ENCODE assay signal across 10 cellular contexts in the genomic region with DNA sequence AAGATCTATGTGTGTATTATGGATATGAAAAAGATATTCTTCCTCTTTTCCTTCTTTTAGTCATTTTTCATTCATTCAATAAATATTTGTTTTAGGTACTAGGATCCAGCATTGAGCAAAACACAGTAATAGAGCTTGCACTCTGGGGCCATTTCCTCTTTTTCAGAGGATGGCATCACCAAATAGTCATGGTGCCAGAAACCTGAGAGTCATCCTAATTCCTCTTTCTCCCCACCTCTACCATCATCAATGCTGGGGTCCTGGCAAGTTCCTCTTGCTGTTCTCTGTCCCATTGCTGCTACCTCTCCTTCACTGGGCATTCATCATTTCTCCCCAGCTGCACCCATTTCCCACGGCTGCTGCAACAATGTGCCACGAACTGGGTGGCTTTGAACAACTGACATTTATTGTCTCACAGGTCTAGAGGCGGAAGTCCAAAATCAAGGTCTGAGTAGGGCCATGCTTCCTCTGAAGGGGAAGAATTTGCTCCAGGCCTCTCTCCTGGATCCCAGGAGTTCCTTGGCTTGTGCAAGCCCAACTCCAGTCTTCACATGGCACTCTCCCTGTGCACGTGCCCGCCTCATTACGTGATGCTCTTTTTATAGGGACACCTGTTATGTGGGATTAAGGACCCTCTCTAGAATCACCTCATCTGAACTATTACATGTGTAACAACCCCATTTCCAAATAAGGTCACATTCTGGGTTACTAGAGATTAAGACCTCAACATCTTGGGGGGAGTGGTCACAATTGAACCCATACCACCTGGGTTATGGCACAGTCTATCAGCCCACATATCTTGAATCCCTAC. TPM values are rescaled to one million over a fixed set of nuclear protein-coding genes. Genes with fewer than 3 reads are reported as not detected.
DNase-seq lines count a peak whose midpoint lies in the region; ATAC-seq and TF ChIP-seq lines count a peak whose summit lies in the region.
"Had no signal": no experiment of that assay in that cellular context is flagged by ENCODE, and none has a peak within 500 bp of the region (broad histone marks: within the 10 kb centered on the region; RNA-seq: fewer than 3 reads in every experiment).

No MANE protein-coding gene starts in this region.

- H3K4me1 ChIP-seq in left lung (peaks cover 0 to 42% of the 10 kb centered on the region in 2 donors), uterus (peaks cover 0 to 4% of the 10 kb centered on the region in 2 donors)
- H3K4me1 ChIP-seq: A549 had no signal

- no peak overlapping the region for H3K4me3 ChIP-seq in left lung
- H3K4me3 ChIP-seq in uterus: no peak overlapping the region
- H3K4me3 ChIP-seq: A549 had no signal

- H3K9me3 ChIP-seq in left lung (no peaks in the 10 kb centered on the region), uterus (no peaks in the 10 kb centered on the region)
- H3K9me3 ChIP-seq: A549 had no signal

- no peak for TF ChIP-seq CTCF in left lung (IDR thresholded peaks at IDR 0.05)
- no peak for TF ChIP-seq CTCF in uterus (IDR thresholded peaks at IDR 0.05)

- H3K27me3 ChIP-seq in left lung (no peaks in the 10 kb centered on the region), uterus (no peaks in the 10 kb centered on the region)

- TF ChIP-seq POLR2A in uterus (IDR thresholded peaks at IDR 0.05): no peak

- intact Hi-C loops in Right ventricle myocardium superior (cut with DNase I): no loop called here
- intact Hi-C loops in cardiac septum (cut with DNase I): no loop called here
- intact Hi-C loops in left lung (cut with DNase I): no loop called here
- intact Hi-C loops in uterus (cut with DNase I; ENCODE audit: low total_unique reads): no loop called here

- no peaks in the 10 kb centered on the region for H3K36me3 ChIP-seq in left lung
- H3K36me3 ChIP-seq in uterus: no peaks in the 10 kb centered on the region

- no peak for DNase-seq in Right ventricle myocardium superior
- no peak for DNase-seq in cardiac septum (ENCODE audit: low spot score)
- DNase-seq in MV-4-11 (lab: John Stamatoyannopoulos, UW): peak; percentile 95
- DNase-seq in left lung: no peak
- DNase-seq in uterus: no peak
- DNase-seq in activated naive CD4-positive, alpha-beta T cell (lab: John Stamatoyannopoulos, UW): no peak
- no peak for DNase-seq in stimulated activated CD4-positive, alpha-beta T cell treated with anti-CD3 and anti-CD28 coated beads, Interleukin-2, amount 100 ng/mL, for 48 hours
- DNase-seq in SW 1271 (lab: John Stamatoyannopoulos, UW): no peak

- ATAC-seq in Right ventricle myocardium superior (ENCODE audit: poor library complexity) (peak; percentile 62), left lung (peak; percentile 62)
- ATAC-seq: A549, WTC11 had no signal

- H3K27ac ChIP-seq in left lung (peak overlapping the region; percentile 37 to 80), uterus (peak overlapping the region; percentile 80 to 87)
- H3K27ac ChIP-seq: A549 had no signal

RNA-seq across cellular contexts. Expression of gene IGF2R, which starts 9.5 kb away (rescaled TPM):
- total RNA-seq in Right ventricle myocardium superior (68.4 TPM), cardiac septum (54.6 TPM), left lung (100 to 1,000 TPM; 141 to 153 TPM), uterus (10 to 100 TPM; 36.5 to 91.7 (median 61.7) TPM)
